Comparison of ENCODE assay signal across 1 cellular context in genomic region chr7:151394076-151395035, GRCh38.
TF ChIP-seq lines count a peak whose summit lies in the region.

No MANE protein-coding gene starts in this region.

TF ChIP-seq in IMR-90, 13 proteins besides CTCF, POLR2A, EP300 and RAD21:
- TF ChIP-seq RCOR1 (IDR thresholded peaks at IDR 0.05; ENCODE audit: insufficient replicate concordance, low read length) (no peak), RFX5 (IDR thresholded peaks at IDR 0.05; ENCODE audit: low read depth, low read length) (no peak), CHD1 (IDR thresholded peaks at IDR 0.05; ENCODE audit: low read depth, low read length) (no peak), MAFK (IDR thresholded peaks at IDR 0.05; ENCODE audit: low read depth, low read length) (no peak)
